In genomic region chr1:229623838-229624237, GRCh38 we compare ENCODE assay signal across 11 cellular contexts. TPM values are rescaled to one million over a fixed set of nuclear protein-coding genes. Genes with fewer than 3 reads are reported as not detected.
DNase-seq lines count a peak whose midpoint lies in the region; ATAC-seq and TF ChIP-seq lines count a peak whose summit lies in the region.
"Had no signal": no experiment of that assay in that cellular context is flagged by ENCODE, and none has a peak within 500 bp of the region (broad histone marks: within the 10 kb centered on the region; RNA-seq: fewer than 3 reads in every experiment).

No MANE protein-coding gene starts in this region.

- TF ChIP-seq CTCF in OCI-LY3 (IDR thresholded peaks at IDR 0.05; ENCODE audit: low read depth, low read length) (no peak), left lung (IDR thresholded peaks at IDR 0.05) (no peak)

- H3K27me3 Mint-ChIP-seq in activated naive CD4-positive, alpha-beta T cell treated with anti-CD3 and anti-CD28 coated beads, Interleukin-2, amount 10 ng/mL, durations not matched to agents 7 days and 5 days: no peaks in the 10 kb centered on the region
- no peaks in the 10 kb centered on the region for H3K27me3 Mint-ChIP-seq in stimulated activated naive B cell treated with anti-CD40 and anti-IgM and Interleukin-4, amounts not matched to agents 10 μg/mL and 1 μg/mL and 100 μg/mL, for 72 hours

- peaks cover 33% of the 10 kb centered on the region for H3K4me1 ChIP-seq in OCI-LY3 (ENCODE audit: low read length)
- H3K4me1 ChIP-seq in endocrine pancreas (ENCODE audit: control insufficient read depth, insufficient read depth, low read length): peaks cover 7% of the 10 kb centered on the region
- peaks cover 10 to 57% of the 10 kb centered on the region in 2 donors for H3K4me1 ChIP-seq in left lung

- peak overlapping the region; percentile 92 for H3K4me2 ChIP-seq in OCI-LY3 (ENCODE audit: low read length)

- H3K4me3 ChIP-seq in OCI-LY3 (ENCODE audit: low read length) (peak overlapping the region; percentile 90), endocrine pancreas (ENCODE audit: control insufficient read depth, insufficient read depth, low read length) (no peak overlapping the region), left lung (peak overlapping the region in 1 of 2 donors; percentile 96)

- H3K36me3 Mint-ChIP-seq in activated naive CD4-positive, alpha-beta T cell treated with anti-CD3 and anti-CD28 coated beads, Interleukin-2, amount 10 ng/mL, durations not matched to agents 7 days and 5 days: peaks cover 15% of the 10 kb centered on the region
- peaks cover 16 to 42% of the 10 kb centered on the region in 2 donors for H3K36me3 Mint-ChIP-seq in stimulated activated naive B cell treated with anti-CD40 and anti-IgM and Interleukin-4, amounts not matched to agents 10 μg/mL and 1 μg/mL and 100 μg/mL, for 72 hours

- H3K9ac ChIP-seq in OCI-LY3 (ENCODE audit: low read length) (peak overlapping the region; percentile 68), endocrine pancreas (ENCODE audit: control insufficient read depth, insufficient read depth, low read length) (peak overlapping the region; percentile 32)

- H2AFZ ChIP-seq in OCI-LY3 (ENCODE audit: low read depth, low read length): no peak overlapping the region

- H3K79me2 ChIP-seq in OCI-LY3 (ENCODE audit: low read length): peaks cover 94% of the 10 kb centered on the region

- peak overlapping the region; percentile 5 for H3K4me3 Mint-ChIP-seq in activated naive CD4-positive, alpha-beta T cell treated with anti-CD3 and anti-CD28 coated beads, Interleukin-2, amount 10 ng/mL, durations not matched to agents 7 days and 5 days
- peak overlapping the region; percentile 60 to 91 for H3K4me3 Mint-ChIP-seq in stimulated activated naive B cell treated with anti-CD40 and anti-IgM and Interleukin-4, amounts not matched to agents 10 μg/mL and 1 μg/mL and 100 μg/mL, for 72 hours

- no peak for DNase-seq in activated naive CD4-positive, alpha-beta T cell treated with anti-CD3 and anti-CD28 coated beads, Interleukin-2, amount 10 ng/mL, durations not matched to agents 7 days and 5 days
- no peak for DNase-seq in activated naive CD4-positive, alpha-beta T cell treated with anti-CD3 and anti-CD28 coated beads, Interleukin-2, amount 50 U/mL, for 16 hours
- no peak for DNase-seq in stimulated activated naive B cell treated with anti-CD40 and anti-IgM and Interleukin-4, amounts not matched to agents 10 μg/mL and 1 μg/mL and 100 μg/mL, for 72 hours
- DNase-seq in left lung: no peak
- DNase-seq in HPDE6-E6E7 (ENCODE audit: extremely low spot score): no peak
- DNase-seq: head of caudate nucleus, NCI-H1417 had no signal

- no peaks in the 10 kb centered on the region for H3K9me3 Mint-ChIP-seq in activated naive CD4-positive, alpha-beta T cell treated with anti-CD3 and anti-CD28 coated beads, Interleukin-2, amount 10 ng/mL, durations not matched to agents 7 days and 5 days
- no peaks in the 10 kb centered on the region for H3K9me3 Mint-ChIP-seq in stimulated activated naive B cell treated with anti-CD40 and anti-IgM and Interleukin-4, amounts not matched to agents 10 μg/mL and 1 μg/mL and 100 μg/mL, for 72 hours

- peak overlapping the region; percentile 12 for H3K27ac Mint-ChIP-seq in activated naive CD4-positive, alpha-beta T cell treated with anti-CD3 and anti-CD28 coated beads, Interleukin-2, amount 10 ng/mL, durations not matched to agents 7 days and 5 days
- H3K27ac Mint-ChIP-seq in stimulated activated naive B cell treated with anti-CD40 and anti-IgM and Interleukin-4, amounts not matched to agents 10 μg/mL and 1 μg/mL and 100 μg/mL, for 72 hours: no peak overlapping the region

- peaks cover 55% of the 10 kb centered on the region for H3K4me1 Mint-ChIP-seq in activated naive CD4-positive, alpha-beta T cell treated with anti-CD3 and anti-CD28 coated beads, Interleukin-2, amount 10 ng/mL, durations not matched to agents 7 days and 5 days
- peaks cover 28 to 65% of the 10 kb centered on the region in 2 donors for H3K4me1 Mint-ChIP-seq in stimulated activated naive B cell treated with anti-CD40 and anti-IgM and Interleukin-4, amounts not matched to agents 10 μg/mL and 1 μg/mL and 100 μg/mL, for 72 hours

- ATAC-seq in stimulated activated naive B cell treated with anti-CD40 and anti-IgM and Interleukin-4, amounts not matched to agents 10 μg/mL and 1 μg/mL and 100 μg/mL, for 72 hours (replicated peaks): no peak
- no peak for ATAC-seq in left lung
- ATAC-seq in GM18867 (IDR thresholded peaks at IDR 0.05; ENCODE audit: unreplicated experiment): no peak

- H3K27ac ChIP-seq in OCI-LY3 (ENCODE audit: low read length) (peak overlapping the region; percentile 14; the same call in 1 of the 2 replicates), left lung (no peak overlapping the region)
- H3K27ac ChIP-seq: HL-60 had no signal

- H3K27me3 ChIP-seq in OCI-LY3 (ENCODE audit: low read depth, low read length) (no peaks in the 10 kb centered on the region), endocrine pancreas (ENCODE audit: control insufficient read depth, insufficient read depth, low read length) (no peaks in the 10 kb centered on the region), left lung (no peaks in the 10 kb centered on the region)

- H3K9me3 ChIP-seq in OCI-LY3 (ENCODE audit: insufficient read depth, low read length): no peaks in the 10 kb centered on the region
- no peaks in the 10 kb centered on the region for H3K9me3 ChIP-seq in endocrine pancreas (ENCODE audit: control insufficient read depth, low read length)
- H3K9me3 ChIP-seq in left lung: no peaks in the 10 kb centered on the region

- CTCF ChIA-PET in activated naive CD4-positive, alpha-beta T cell treated with anti-CD3 and anti-CD28 coated beads, Interleukin-2, amount 10 ng/mL, durations not matched to agents 7 days and 5 days (lab: Charles Lee): interaction anchor here (0.9 to 1.2 kb wide), 2 partner anchors 65 to 365 kb away, joined by 3 read pairs; no protein-coding TSS in a partner anchor

- H3K36me3 ChIP-seq in OCI-LY3 (replicated peaks; ENCODE audit: low read depth, low read length) (peaks cover 5% of the 10 kb centered on the region), endocrine pancreas (ENCODE audit: control insufficient read depth, insufficient read depth, low read length) (no peaks in the 10 kb centered on the region), left lung (peaks cover 0 to 6% of the 10 kb centered on the region in 2 donors)

- peaks cover 48% of the 10 kb centered on the region for H4K20me1 ChIP-seq in OCI-LY3 (ENCODE audit: insufficient read depth, low read length)

- intact Hi-C loops in left lung (cut with DNase I): loop anchor here in 1 of 2 donors (5.0 kb wide), 1 partner anchor 67 kb away; the partner anchor contains the start of gene ABCB10

RNA-seq across cellular contexts. Expression of gene TAF5L, which starts 2.1 kb away (rescaled TPM):
- total RNA-seq in left lung: 10 to 100 TPM; 15.9 to 19.0 TPM

RNA-seq across cellular contexts. Expression of gene URB2, which starts 2.2 kb away (rescaled TPM):
- 10 to 100 TPM in 1 of 2 donors, 1 to 10 TPM in 1; 6.0 to 10.7 TPM for total RNA-seq in left lung
